Comparison of ENCODE assay signal across 1 cellular context in the genomic region with DNA sequence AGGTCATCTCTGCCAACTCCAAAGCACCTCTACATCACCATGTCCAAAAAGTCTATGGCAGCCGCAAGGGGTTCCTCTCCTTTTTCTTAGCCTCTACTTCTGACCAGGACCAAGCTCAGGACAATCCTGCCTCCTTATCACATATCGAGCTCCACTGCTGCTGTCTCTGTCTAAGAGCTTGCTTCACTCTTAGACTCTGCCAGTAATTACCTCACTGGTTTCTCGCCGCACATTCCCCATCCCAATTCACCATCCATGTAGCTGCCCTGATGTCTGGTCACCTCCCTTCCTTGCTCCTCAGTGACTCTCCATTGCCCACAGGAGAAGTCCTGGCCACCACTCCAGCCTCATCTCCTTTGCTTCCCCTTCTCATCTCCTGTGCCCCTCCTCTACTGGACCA.
TF ChIP-seq lines count a peak whose summit lies in the region.

No MANE protein-coding gene starts in this region.

TF ChIP-seq in IMR-90, 13 proteins besides CTCF, POLR2A, EP300 and RAD21 (continued from another document):
- TF ChIP-seq, protein P1, sequence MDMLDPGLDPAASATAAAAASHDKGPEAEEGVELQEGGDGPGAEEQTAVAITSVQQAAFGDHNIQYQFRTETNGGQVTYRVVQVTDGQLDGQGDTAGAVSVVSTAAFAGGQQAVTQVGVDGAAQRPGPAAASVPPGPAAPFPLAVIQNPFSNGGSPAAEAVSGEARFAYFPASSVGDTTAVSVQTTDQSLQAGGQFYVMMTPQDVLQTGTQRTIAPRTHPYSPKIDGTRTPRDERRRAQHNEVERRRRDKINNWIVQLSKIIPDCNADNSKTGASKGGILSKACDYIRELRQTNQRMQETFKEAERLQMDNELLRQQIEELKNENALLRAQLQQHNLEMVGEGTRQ (IDR thresholded peaks at IDR 0.05; ENCODE audit: low read depth, low read length), result no peak
- TF ChIP-seq SMC3 (IDR thresholded peaks at IDR 0.05; ENCODE audit: low read depth, low read length), result no peak
- TF ChIP-seq MAFK (IDR thresholded peaks at IDR 0.05; ENCODE audit: low read depth, low read length), result no peak
- no peak for TF ChIP-seq RCOR1 (IDR thresholded peaks at IDR 0.05; ENCODE audit: insufficient replicate concordance, low read length)
- no peak for TF ChIP-seq NFE2L2 (IDR thresholded peaks at IDR 0.05; ENCODE audit: low read depth, low read length)
- TF ChIP-seq CEBPB (IDR thresholded peaks at IDR 0.05; ENCODE audit: low read depth, low read length), result no peak
- TF ChIP-seq MXI1 (IDR thresholded peaks at IDR 0.05; ENCODE audit: borderline replicate concordance, low read depth, low read length), result no peak
- TF ChIP-seq MAZ (IDR thresholded peaks at IDR 0.05; ENCODE audit: borderline replicate concordance, low read depth, low read length), result no peak
- no peak for TF ChIP-seq FOS (IDR thresholded peaks at IDR 0.05; ENCODE audit: low read depth, low read length)
- no peak for TF ChIP-seq BHLHE40 (IDR thresholded peaks at IDR 0.05; ENCODE audit: low read depth, low read length)
- TF ChIP-seq, protein P2, sequence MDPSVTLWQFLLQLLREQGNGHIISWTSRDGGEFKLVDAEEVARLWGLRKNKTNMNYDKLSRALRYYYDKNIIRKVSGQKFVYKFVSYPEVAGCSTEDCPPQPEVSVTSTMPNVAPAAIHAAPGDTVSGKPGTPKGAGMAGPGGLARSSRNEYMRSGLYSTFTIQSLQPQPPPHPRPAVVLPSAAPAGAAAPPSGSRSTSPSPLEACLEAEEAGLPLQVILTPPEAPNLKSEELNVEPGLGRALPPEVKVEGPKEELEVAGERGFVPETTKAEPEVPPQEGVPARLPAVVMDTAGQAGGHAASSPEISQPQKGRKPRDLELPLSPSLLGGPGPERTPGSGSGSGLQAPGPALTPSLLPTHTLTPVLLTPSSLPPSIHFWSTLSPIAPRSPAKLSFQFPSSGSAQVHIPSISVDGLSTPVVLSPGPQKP (IDR thresholded peaks at IDR 0.05; ENCODE audit: borderline replicate concordance, low read depth, low read length), result no peak
